7 cellular contexts compared by ENCODE assay signal in the genomic region with DNA sequence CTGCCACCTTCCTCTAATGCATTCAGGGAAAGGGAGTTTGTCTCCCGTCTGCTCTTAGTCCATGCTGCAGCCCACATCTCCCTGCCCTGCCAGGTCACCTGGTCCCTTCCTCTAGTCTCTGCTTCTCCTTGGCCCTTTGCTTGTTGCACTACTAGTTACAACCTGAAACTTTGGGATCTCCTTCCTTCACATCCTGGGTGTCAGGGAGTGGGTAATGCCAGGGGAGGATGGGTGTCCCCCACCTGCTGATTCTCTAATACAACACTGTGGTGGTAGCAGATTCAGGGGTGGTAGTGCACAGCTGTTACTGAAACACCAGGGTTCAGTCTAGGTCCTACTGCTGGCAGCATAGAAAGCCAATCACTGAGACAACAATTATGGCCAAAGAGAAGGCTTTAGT.
"Had no signal": no experiment of that assay in that cellular context is flagged by ENCODE, and none has a peak within 500 bp of the region (broad histone marks: within the 10 kb centered on the region; RNA-seq: fewer than 3 reads in every experiment).

No MANE protein-coding gene starts in this region.

- H3K27me3 Mint-ChIP-seq: IgD-negative memory B cell had no signal

- H3K9ac ChIP-seq: GM23248 had no signal

- H3K9me3 ChIP-seq: HAP-1 had no signal

- H3K4me1 ChIP-seq: HAP-1 had no signal

- H3K27ac ChIP-seq: GM23248 had no signal

- H3K4me1 Mint-ChIP-seq: IgD-negative memory B cell had no signal

- H3K27ac Mint-ChIP-seq: HFFc6, IgD-negative memory B cell had no signal

- ATAC-seq: HCT116 had no signal

- H3K36me3 ChIP-seq: HAP-1 had no signal

- H3K4me3 Mint-ChIP-seq: HFFc6, IgD-negative memory B cell had no signal

- H3K9me3 Mint-ChIP-seq: HFFc6, IgD-negative memory B cell had no signal

- H3K4me3 ChIP-seq: GM23248, HAP-1 had no signal

- H3K36me3 Mint-ChIP-seq: IgD-negative memory B cell had no signal

- DNase-seq: GM23248, GOT3, H7, HFFc6 had no signal
